In genomic region chr21:45622416-45623097, GRCh38 we compare ENCODE assay signal across 1 cellular context.
TF ChIP-seq lines count a peak whose summit lies in the region.

No MANE protein-coding gene starts in this region.

TF ChIP-seq in HepG2, 621 proteins besides CTCF, POLR2A, EP300 and RAD21:
- TF ChIP-seq ZNF782 (CRISPR knock-in tag; IDR thresholded peaks at IDR 0.05; ENCODE audit: borderline replicate concordance) = no peak
- TF ChIP-seq PLRG1 (conservative IDR thresholded peaks at IDR 0.05) = no peak
- no peak for TF ChIP-seq SOX13 (IDR thresholded peaks at IDR 0.05)
- no peak for TF ChIP-seq SOX13 (CRISPR knock-in tag; conservative IDR thresholded peaks at IDR 0.05 in 1 of 2, IDR thresholded peaks at IDR 0.05 in 1 of 2)
- no peak for TF ChIP-seq ZNF468 (CRISPR knock-in tag; IDR thresholded peaks at IDR 0.05)
- no peak for TF ChIP-seq THAP9 (CRISPR knock-in tag; IDR thresholded peaks at IDR 0.05; ENCODE audit: borderline replicate concordance)
- no peak for TF ChIP-seq ZNF451 (CRISPR knock-in tag; IDR thresholded peaks at IDR 0.05)
- TF ChIP-seq NFKB2 (CRISPR knock-in tag; IDR thresholded peaks at IDR 0.05; ENCODE audit: borderline replicate concordance) = no peak
- TF ChIP-seq EHMT2 (IDR thresholded peaks at IDR 0.05; ENCODE audit: borderline replicate concordance, low read depth, low read length) = no peak
- TF ChIP-seq ZNF234 (CRISPR knock-in tag; conservative IDR thresholded peaks at IDR 0.05) = no peak
- TF ChIP-seq SYNCRIP (IDR thresholded peaks at IDR 0.05; ENCODE audit: insufficient read depth, low read depth, low read length) = no peak
- TF ChIP-seq ZNF558 (CRISPR knock-in tag; IDR thresholded peaks at IDR 0.05; ENCODE audit: borderline replicate concordance) = no peak
- no peak for TF ChIP-seq ATRX (CRISPR knock-in tag; IDR thresholded peaks at IDR 0.05; ENCODE audit: borderline replicate concordance)
- TF ChIP-seq, protein P1, sequence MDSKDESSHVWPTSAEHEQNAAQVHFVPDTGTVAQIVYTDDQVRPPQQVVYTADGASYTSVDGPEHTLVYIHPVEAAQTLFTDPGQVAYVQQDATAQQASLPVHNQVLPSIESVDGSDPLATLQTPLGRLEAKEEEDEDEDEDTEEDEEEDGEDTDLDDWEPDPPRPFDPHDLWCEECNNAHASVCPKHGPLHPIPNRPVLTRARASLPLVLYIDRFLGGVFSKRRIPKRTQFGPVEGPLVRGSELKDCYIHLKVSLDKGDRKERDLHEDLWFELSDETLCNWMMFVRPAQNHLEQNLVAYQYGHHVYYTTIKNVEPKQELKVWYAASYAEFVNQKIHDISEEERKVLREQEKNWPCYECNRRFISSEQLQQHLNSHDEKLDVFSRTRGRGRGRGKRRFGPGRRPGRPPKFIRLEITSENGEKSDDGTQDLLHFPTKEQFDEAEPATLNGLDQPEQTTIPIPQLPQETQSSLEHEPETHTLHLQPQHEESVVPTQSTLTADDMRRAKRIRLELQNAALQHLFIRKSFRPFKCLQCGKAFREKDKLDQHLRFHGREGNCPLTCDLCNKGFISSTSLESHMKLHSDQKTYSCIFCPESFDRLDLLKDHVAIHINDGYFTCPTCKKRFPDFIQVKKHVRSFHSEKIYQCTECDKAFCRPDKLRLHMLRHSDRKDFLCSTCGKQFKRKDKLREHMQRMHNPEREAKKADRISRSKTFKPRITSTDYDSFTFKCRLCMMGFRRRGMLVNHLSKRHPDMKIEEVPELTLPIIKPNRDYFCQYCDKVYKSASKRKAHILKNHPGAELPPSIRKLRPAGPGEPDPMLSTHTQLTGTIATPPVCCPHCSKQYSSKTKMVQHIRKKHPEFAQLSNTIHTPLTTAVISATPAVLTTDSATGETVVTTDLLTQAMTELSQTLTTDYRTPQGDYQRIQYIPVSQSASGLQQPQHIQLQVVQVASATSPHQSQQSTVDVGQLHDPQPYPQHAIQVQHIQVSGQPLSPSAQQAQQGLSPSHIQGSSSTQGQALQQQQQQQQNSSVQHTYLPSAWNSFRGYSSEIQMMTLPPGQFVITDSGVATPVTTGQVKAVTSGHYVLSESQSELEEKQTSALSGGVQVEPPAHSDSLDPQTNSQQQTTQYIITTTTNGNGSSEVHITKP (CRISPR knock-in tag; IDR thresholded peaks at IDR 0.05; ENCODE audit: low read depth) = no peak
- no peak for TF ChIP-seq ZMYM4 (CRISPR knock-in tag; IDR thresholded peaks at IDR 0.05)
